Comparison of ENCODE assay signal across 14 cellular contexts in genomic region chr20:49561806-49562205, GRCh38. TPM values are rescaled to one million over a fixed set of nuclear protein-coding genes. Genes with fewer than 3 reads are reported as not detected.
DNase-seq lines count a peak whose midpoint lies in the region; ATAC-seq and TF ChIP-seq lines count a peak whose summit lies in the region.
"Had no signal": no experiment of that assay in that cellular context is flagged by ENCODE, and none has a peak within 500 bp of the region (broad histone marks: within the 10 kb centered on the region; RNA-seq: fewer than 3 reads in every experiment).

No MANE protein-coding gene starts in this region.

- intact Hi-C loops in Panc1 (cut with micrococcal nuclease; ENCODE audit: unreplicated experiment) = no loop called here

- no peak overlapping the region for H3K14ac ChIP-seq in trophoblast cell (ENCODE audit: low read length)

- no peak overlapping the region for H2BK5ac ChIP-seq in trophoblast cell (ENCODE audit: low read depth, low read length, poor library complexity)

- H4K12ac ChIP-seq in trophoblast cell (ENCODE audit: low read depth, low read length) = no peak overlapping the region

- no peaks in the 10 kb centered on the region for H3K27me3 ChIP-seq in Panc1 (ENCODE audit: control insufficient read depth, insufficient read depth, low read length)
- H3K27me3 ChIP-seq in hepatocyte = no peaks in the 10 kb centered on the region
- no peaks in the 10 kb centered on the region for H3K27me3 ChIP-seq in trophoblast cell (ENCODE audit: insufficient read depth, low read length)

- peak overlapping the region; percentile 31 for H3K18ac ChIP-seq in trophoblast cell (ENCODE audit: low read length)

- no peak; the same call in 1 of the 2 replicates for ATAC-seq in Panc1
- ATAC-seq: activated T-cell treated with anti-CD3 and anti-CD28 coated beads, Interleukin-2, amount 50 U/mL, for 72 hours; left colon had no signal

- H2BK120ac ChIP-seq in trophoblast cell (ENCODE audit: insufficient read depth, low read length, poor library complexity) = no peak overlapping the region

- H4K20me1 ChIP-seq in hepatocyte (ENCODE audit: insufficient read depth, poor library complexity, severe bottlenecking) = no peaks in the 10 kb centered on the region

- CTCF ChIA-PET in Panc1 (lab: Charles Lee) = no interaction called here

- peak overlapping the region; percentile 30 for H4K91ac ChIP-seq in trophoblast cell (ENCODE audit: low read depth, low read length)

- POLR2A ChIA-PET in Panc1 (lab: Charles Lee) = no interaction called here

- H3K4me3 ChIP-seq in Panc1 (ENCODE audit: low read depth in 2 of 2, low read length in 2 of 2) (no peak overlapping the region), hepatocyte (no peak overlapping the region), trophoblast cell (ENCODE audit: low read depth, low read length) (no peak overlapping the region)
- H3K4me3 ChIP-seq: dorsolateral prefrontal cortex, upper lobe of left lung had no signal

- TF ChIP-seq CTCF in Panc1 (IDR thresholded peaks at IDR 0.05) = no peak
- TF ChIP-seq CTCF in hepatocyte (IDR thresholded peaks at IDR 0.05; ENCODE audit: poor library complexity) = no peak

- H3K9me2 ChIP-seq in hepatocyte (replicated peaks; ENCODE audit: insufficient read depth) = no peaks in the 10 kb centered on the region

- BruUV-seq in Panc1 (replicated peaks; lab: Mats Ljungman, UMichigan) = no TSS peak

- H2AK5ac ChIP-seq in trophoblast cell (ENCODE audit: low read length) = no peak overlapping the region

- DNase-seq in A172 (ENCODE audit: low spot score) = peak; percentile 48
- DNase-seq in Panc1 (ENCODE audit: low read depth, low spot score) = no peak
- DNase-seq in hepatocyte (ENCODE audit: low spot score) = no peak
- DNase-seq in trophoblast cell = no peak
- no peak for DNase-seq in NCI-H774 (lab: John Stamatoyannopoulos, UW)
- DNase-seq in NCI-H2171 treated with DMSO at 0.1 percent for 48 hours (lab: John Stamatoyannopoulos, UW) = no peak
- no peak for DNase-seq in effector CD4-positive, alpha-beta T cell
- no peak for DNase-seq in GM19238 (ENCODE audit: insufficient read length, low spot score)
- DNase-seq: activated T-cell treated with anti-CD3 and anti-CD28 coated beads, Interleukin-2, amount 50 U/mL, for 72 hours; anterior cingulate cortex; dorsolateral prefrontal cortex; T-helper 1 cell had no signal

- H3K36me3 ChIP-seq in Panc1 (ENCODE audit: control insufficient read depth, insufficient read depth, low read length) (no peaks in the 10 kb centered on the region), hepatocyte (replicated peaks; ENCODE audit: insufficient read depth, low read depth) (no peaks in the 10 kb centered on the region), trophoblast cell (ENCODE audit: control insufficient read depth in 1 of 2, insufficient read depth in 2 of 2, low read length in 2 of 2) (peaks cover 0 to 2% of the 10 kb centered on the region in 2 experiments)
- H3K36me3 ChIP-seq: upper lobe of left lung had no signal

- H3K79me1 ChIP-seq in trophoblast cell (ENCODE audit: low read length) = peaks cover 2% of the 10 kb centered on the region

- no peak overlapping the region for H3K23ac ChIP-seq in trophoblast cell (ENCODE audit: low read length)

- H3K9me3 ChIP-seq in Panc1 (ENCODE audit: control insufficient read depth, insufficient read depth, low read depth, low read length) (no peaks in the 10 kb centered on the region), hepatocyte (ENCODE audit: low read depth) (no peaks in the 10 kb centered on the region), trophoblast cell (ENCODE audit: insufficient read depth, low read depth, low read length) (no peaks in the 10 kb centered on the region)
- H3K9me3 ChIP-seq: upper lobe of left lung had no signal

- H2AFZ ChIP-seq in hepatocyte (no peak overlapping the region), trophoblast cell (ENCODE audit: insufficient read depth, low read length, poor library complexity) (no peak overlapping the region)

- H3K79me2 ChIP-seq in hepatocyte (peaks cover 15% of the 10 kb centered on the region), trophoblast cell (ENCODE audit: control insufficient read depth, insufficient read depth, low read length, poor library complexity) (no peaks in the 10 kb centered on the region)

- in situ Hi-C loops in Panc1 (cut with HindIII; ENCODE audit: low pct_unique_long_range_greater_than_20kb, low sequenced_read_pairs) = no loop called here

- WGBS in hepatocyte (ENCODE audit: low lambda C conversion rate, missing lambda C conversion rate) = 90% methylated on average over 2 of the region's 2 CpGs
- whole genome bisulfite sequencing in trophoblast cell (ENCODE audit: extremely low coverage, insufficient coverage, insufficient read length) = no CpG with 5 or more reads among the region's 2 CpGs

- H3K27ac ChIP-seq in Panc1 (ENCODE audit: low read length) (peak overlapping the region; percentile 75), hepatocyte (peak overlapping the region; percentile 38), trophoblast cell (ENCODE audit: low read depth, low read length) (peak overlapping the region; percentile 29)

- no peak overlapping the region for H3K9ac ChIP-seq in trophoblast cell (ENCODE audit: low read length)

- peaks cover 18% of the 10 kb centered on the region for H3K4me1 ChIP-seq in Panc1 (ENCODE audit: control insufficient read depth, insufficient read depth, low read length)
- peaks cover 8% of the 10 kb centered on the region for H3K4me1 ChIP-seq in hepatocyte (ENCODE audit: insufficient read depth)
- peaks cover 11% of the 10 kb centered on the region in 2 experiments for H3K4me1 ChIP-seq in trophoblast cell (ENCODE audit: control insufficient read depth in 1 of 2, insufficient read depth in 2 of 2, low read length in 2 of 2)

- H2BK12ac ChIP-seq in trophoblast cell (ENCODE audit: low read length) = peak overlapping the region; percentile 27

- H3K4me2 ChIP-seq in hepatocyte (no peak overlapping the region), trophoblast cell (ENCODE audit: low read length) (peak overlapping the region; percentile 13)

- no peak overlapping the region for H4K8ac ChIP-seq in trophoblast cell (ENCODE audit: low read depth, low read length)

- peak overlapping the region; percentile 3 for H3K4ac ChIP-seq in trophoblast cell (ENCODE audit: low read depth, low read length)

RNA-seq across cellular contexts. Expression of gene PTGIS, which starts 6.1 kb away (rescaled TPM):
- total RNA-seq in A172 (2014; rRNA removed; shearing (Covaris generic)) = 0.07 and 0.14 TPM in 2 replicates
- total RNA-seq in Panc1 (2021; ENCODE audit: unreplicated experiment) = 4.4 TPM
- 8.5 TPM for polyA plus RNA-seq in Panc1 (2012; ENCODE audit: insufficient read length)
- 22.5 and 26.1 TPM in 2 replicates for total RNA-seq in hepatocyte
- polyA plus RNA-seq in hepatocyte = 25.4 and 27.4 TPM in 2 replicates
- 11.2 and 11.8 TPM in 2 replicates for polyA plus RNA-seq in trophoblast cell (2013)
